ENCODE assay signal across 18 cellular contexts in the genomic region with DNA sequence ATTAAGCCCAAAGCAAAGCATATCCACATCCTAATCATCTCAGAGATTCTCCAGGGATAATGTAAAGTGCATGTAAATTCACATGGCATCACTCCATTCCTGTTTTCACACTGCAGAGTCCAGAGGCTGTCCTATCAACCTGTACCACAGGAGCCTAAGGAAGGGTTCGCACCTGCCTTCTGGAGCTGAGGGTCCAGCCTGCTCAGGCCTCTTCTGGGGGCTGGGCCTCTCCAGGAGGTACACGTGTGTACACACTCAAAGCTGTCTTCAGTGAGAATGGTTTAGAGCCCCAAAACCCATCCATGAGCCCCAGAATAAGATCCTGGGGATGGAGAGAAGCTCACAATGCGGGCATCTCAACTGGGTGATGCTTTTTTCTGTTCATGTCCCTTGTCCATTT.
"Had no signal": no experiment of that assay in that cellular context is flagged by ENCODE, and none has a peak within 500 bp of the region (broad histone marks: within the 10 kb centered on the region; RNA-seq: fewer than 3 reads in every experiment).

No MANE protein-coding gene starts in this region.

- H3K4me1 Mint-ChIP-seq: mesothelial cell of epicardium had no signal

- H3K4me1 ChIP-seq: foreskin keratinocyte, lower lobe of right lung had no signal

- H3K4me3 Mint-ChIP-seq: mesothelial cell of epicardium had no signal

- H3K9me3 ChIP-seq: esophagus muscularis mucosa, gastroesophageal sphincter, heart left ventricle, left lung, lower lobe of right lung, mucosa of descending colon had no signal

- H3K4me3 ChIP-seq: coronary artery, dorsolateral prefrontal cortex, esophagus muscularis mucosa, gastroesophageal sphincter, heart left ventricle, left lung, lower lobe of right lung, mucosa of descending colon had no signal

- H3K27me3 ChIP-seq: dorsolateral prefrontal cortex, esophagus muscularis mucosa, foreskin keratinocyte, gastroesophageal sphincter, heart left ventricle, left lung had no signal

- H3K27ac ChIP-seq: coronary artery, dorsolateral prefrontal cortex, esophagus muscularis mucosa, foreskin keratinocyte, gastroesophageal sphincter, heart left ventricle, left lung, lower lobe of right lung had no signal

- H3K9me3 Mint-ChIP-seq: naive B cell had no signal

- H3K27ac Mint-ChIP-seq: mesothelial cell of epicardium had no signal

- DNase-seq: dermis blood vessel endothelial cell; dorsolateral prefrontal cortex; effector CD4-positive, alpha-beta T cell; effector memory CD4-positive, alpha-beta T cell; foreskin keratinocyte; heart left ventricle; hippocampal formation; left cardiac atrium; left lung; left ventricle myocardium superior; lower lobe of right lung; mesenchymal stem cell; mucosa of descending colon; naive B cell had no signal

- H3K27me3 Mint-ChIP-seq: naive B cell had no signal

- ATAC-seq: foreskin keratinocyte, gastroesophageal sphincter, heart left ventricle, left cardiac atrium, left lung, left ventricle myocardium superior, lower lobe of right lung, mucosa of descending colon had no signal
